1 cellular context compared by ENCODE assay signal in the genomic region with DNA sequence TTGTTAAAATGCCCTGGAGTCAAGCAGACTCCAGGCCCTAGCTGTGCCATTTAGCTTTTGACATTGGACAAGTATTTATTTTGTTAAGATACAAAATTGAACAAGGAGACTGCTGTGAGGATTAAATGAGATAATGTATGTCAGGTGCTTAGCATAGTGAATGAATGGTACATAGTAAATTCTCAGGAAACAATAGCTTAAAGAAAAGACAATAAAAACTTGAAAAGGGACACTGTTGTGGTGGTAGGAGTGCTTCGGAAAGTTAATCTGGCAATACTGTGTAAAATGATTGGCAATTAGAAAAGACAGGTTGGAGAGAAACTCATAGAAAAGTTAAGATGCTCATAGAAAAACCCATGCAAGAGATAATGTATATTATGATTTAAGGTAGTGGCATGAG.
TF ChIP-seq lines count a peak whose summit lies in the region.

No MANE protein-coding gene starts in this region.

TF ChIP-seq in SK-N-SH, 30 proteins besides CTCF, POLR2A, EP300 and RAD21 (continued from another document):
- TF ChIP-seq JUND (IDR thresholded peaks at IDR 0.05) = no peak
- no peak for TF ChIP-seq YY1 (IDR thresholded peaks at IDR 0.05; ENCODE audit: low read depth)
- TF ChIP-seq, protein P1, sequence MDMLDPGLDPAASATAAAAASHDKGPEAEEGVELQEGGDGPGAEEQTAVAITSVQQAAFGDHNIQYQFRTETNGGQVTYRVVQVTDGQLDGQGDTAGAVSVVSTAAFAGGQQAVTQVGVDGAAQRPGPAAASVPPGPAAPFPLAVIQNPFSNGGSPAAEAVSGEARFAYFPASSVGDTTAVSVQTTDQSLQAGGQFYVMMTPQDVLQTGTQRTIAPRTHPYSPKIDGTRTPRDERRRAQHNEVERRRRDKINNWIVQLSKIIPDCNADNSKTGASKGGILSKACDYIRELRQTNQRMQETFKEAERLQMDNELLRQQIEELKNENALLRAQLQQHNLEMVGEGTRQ (IDR thresholded peaks at IDR 0.05; ENCODE audit: borderline replicate concordance, low read depth, low read length) = no peak
- TF ChIP-seq, protein P2, sequence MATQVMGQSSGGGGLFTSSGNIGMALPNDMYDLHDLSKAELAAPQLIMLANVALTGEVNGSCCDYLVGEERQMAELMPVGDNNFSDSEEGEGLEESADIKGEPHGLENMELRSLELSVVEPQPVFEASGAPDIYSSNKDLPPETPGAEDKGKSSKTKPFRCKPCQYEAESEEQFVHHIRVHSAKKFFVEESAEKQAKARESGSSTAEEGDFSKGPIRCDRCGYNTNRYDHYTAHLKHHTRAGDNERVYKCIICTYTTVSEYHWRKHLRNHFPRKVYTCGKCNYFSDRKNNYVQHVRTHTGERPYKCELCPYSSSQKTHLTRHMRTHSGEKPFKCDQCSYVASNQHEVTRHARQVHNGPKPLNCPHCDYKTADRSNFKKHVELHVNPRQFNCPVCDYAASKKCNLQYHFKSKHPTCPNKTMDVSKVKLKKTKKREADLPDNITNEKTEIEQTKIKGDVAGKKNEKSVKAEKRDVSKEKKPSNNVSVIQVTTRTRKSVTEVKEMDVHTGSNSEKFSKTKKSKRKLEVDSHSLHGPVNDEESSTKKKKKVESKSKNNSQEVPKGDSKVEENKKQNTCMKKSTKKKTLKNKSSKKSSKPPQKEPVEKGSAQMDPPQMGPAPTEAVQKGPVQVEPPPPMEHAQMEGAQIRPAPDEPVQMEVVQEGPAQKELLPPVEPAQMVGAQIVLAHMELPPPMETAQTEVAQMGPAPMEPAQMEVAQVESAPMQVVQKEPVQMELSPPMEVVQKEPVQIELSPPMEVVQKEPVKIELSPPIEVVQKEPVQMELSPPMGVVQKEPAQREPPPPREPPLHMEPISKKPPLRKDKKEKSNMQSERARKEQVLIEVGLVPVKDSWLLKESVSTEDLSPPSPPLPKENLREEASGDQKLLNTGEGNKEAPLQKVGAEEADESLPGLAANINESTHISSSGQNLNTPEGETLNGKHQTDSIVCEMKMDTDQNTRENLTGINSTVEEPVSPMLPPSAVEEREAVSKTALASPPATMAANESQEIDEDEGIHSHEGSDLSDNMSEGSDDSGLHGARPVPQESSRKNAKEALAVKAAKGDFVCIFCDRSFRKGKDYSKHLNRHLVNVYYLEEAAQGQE (IDR thresholded peaks at IDR 0.05; ENCODE audit: low read depth, low read length) = no peak
- TF ChIP-seq MEF2A (IDR thresholded peaks at IDR 0.05; ENCODE audit: borderline replicate concordance, low read depth) = no peak
- TF ChIP-seq, protein P3, sequence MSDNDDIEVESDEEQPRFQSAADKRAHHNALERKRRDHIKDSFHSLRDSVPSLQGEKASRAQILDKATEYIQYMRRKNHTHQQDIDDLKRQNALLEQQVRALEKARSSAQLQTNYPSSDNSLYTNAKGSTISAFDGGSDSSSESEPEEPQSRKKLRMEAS (IDR thresholded peaks at IDR 0.05; ENCODE audit: low read depth) = no peak
TF ChIP-seq in SK-N-SH: peak in this region for 0.
